Comparison of ENCODE assay signal across 1 cellular context in genomic region chr15:89898628-89899302, GRCh38.
TF ChIP-seq lines count a peak whose summit lies in the region.

No MANE protein-coding gene starts in this region.

TF ChIP-seq in HepG2, 621 proteins besides CTCF, POLR2A, EP300 and RAD21:
- TF ChIP-seq YY1 (IDR thresholded peaks at IDR 0.05; ENCODE audit: insufficient read depth, insufficient replicate concordance, low read depth, low read length): peak; percentile 16
- TF ChIP-seq SMC3 (IDR thresholded peaks at IDR 0.05; ENCODE audit: low read length): peak; percentile 91
- TF ChIP-seq ZNF121 (CRISPR knock-in tag; IDR thresholded peaks at IDR 0.05): 0 out of 2 replicates have a peak, but pooled peaks have one; percentile 26
- TF ChIP-seq XRCC5 (optimal IDR thresholded peaks at IDR 0.05; ENCODE audit: low read length): peak; percentile 58
- TF ChIP-seq KDM2A (CRISPR knock-in tag; IDR thresholded peaks at IDR 0.05; ENCODE audit: borderline replicate concordance, low read depth): 0 out of 2 replicates have a peak, but pooled peaks have one; percentile 23
- TF ChIP-seq STAG1 (CRISPR knock-in tag; IDR thresholded peaks at IDR 0.05): peak; percentile 93
- TF ChIP-seq SIX1 (CRISPR knock-in tag; IDR thresholded peaks at IDR 0.05; ENCODE audit: borderline replicate concordance): peak; percentile 30; the same call in 1 of the 2 replicates
- 0 out of 2 replicates have a peak, but pooled peaks have one; percentile 24 for TF ChIP-seq EEA1 (CRISPR knock-in tag; IDR thresholded peaks at IDR 0.05; ENCODE audit: borderline replicate concordance)
- TF ChIP-seq ELF3 (CRISPR knock-in tag; IDR thresholded peaks at IDR 0.05): 0 out of 2 replicates have a peak, but pooled peaks have one; percentile 25
- TF ChIP-seq ZNF605 (CRISPR knock-in tag; IDR thresholded peaks at IDR 0.05): no peak
- no peak for TF ChIP-seq SMAD3 (CRISPR knock-in tag; IDR thresholded peaks at IDR 0.05)
